In the genomic region with DNA sequence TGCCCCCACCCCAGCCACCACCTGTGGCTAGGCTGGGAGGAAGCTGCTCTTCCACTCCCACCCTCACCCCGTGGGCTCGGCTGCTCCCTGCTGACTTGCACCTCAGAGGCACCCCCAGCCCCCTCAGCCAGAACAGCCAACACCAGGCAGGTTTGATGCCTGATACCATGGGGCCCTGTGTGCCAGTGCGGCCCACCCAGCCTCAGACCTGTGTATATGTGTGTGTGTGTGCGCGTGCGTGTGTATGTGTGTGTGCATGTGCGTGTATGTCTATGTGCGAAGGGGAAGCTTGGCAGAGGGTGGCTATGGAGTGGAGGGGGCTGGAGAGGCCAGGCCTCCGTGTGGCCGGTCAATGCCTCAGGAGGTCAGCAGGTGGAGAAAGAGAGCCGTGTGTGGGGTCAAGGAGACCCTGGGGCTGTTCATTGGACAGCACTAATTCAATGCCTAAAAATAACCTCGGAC, we compare ENCODE assay signal across 10 cellular contexts. TPM values are rescaled to one million over a fixed set of nuclear protein-coding genes. Genes with fewer than 3 reads are reported as not detected.
DNase-seq lines count a peak whose midpoint lies in the region; ATAC-seq and TF ChIP-seq lines count a peak whose summit lies in the region.
"Had no signal": no experiment of that assay in that cellular context is flagged by ENCODE, and none has a peak within 500 bp of the region (broad histone marks: within the 10 kb centered on the region; RNA-seq: fewer than 3 reads in every experiment).

No MANE protein-coding gene starts in this region.

- TF ChIP-seq CTCF in C4-2B (conservative IDR thresholded peaks at IDR 0.05) (peak; percentile 67; the same call in 1 of the 2 replicates), mucosa of descending colon (IDR thresholded peaks at IDR 0.05) (no peak)

- peaks cover 7% of the 10 kb centered on the region for H3K4me1 ChIP-seq in mucosa of descending colon (ENCODE audit: low read depth)

- no peak overlapping the region for H3K27ac ChIP-seq in C4-2B

- H3K36me3 ChIP-seq in mucosa of descending colon (ENCODE audit: low read depth), result no peaks in the 10 kb centered on the region

- DNase-seq in KBM-7 (peak; percentile 64), cerebellar cortex (ENCODE audit: low spot score) (peak; percentile 77), mucosa of descending colon (peak in 2 of 3 donors; percentile 38 to 52), CD1c-positive myeloid dendritic cell (ENCODE audit: extremely low spot score) (no peak), ureter (ENCODE audit: low spot score) (no peak)
- DNase-seq in stimulated activated CD4-positive, alpha-beta T cell treated with anti-CD3 and anti-CD28 coated beads, Interleukin-4, amount 100 ng/mL, for 1 hour, result no peak
- DNase-seq: HCEC 1CT, natural killer cell had no signal

- no peaks in the 10 kb centered on the region for H3K9me3 ChIP-seq in mucosa of descending colon

- in situ Hi-C loops in KBM-7 (cut with MboI; ENCODE audit: low pct_unique_long_range_greater_than_20kb, low sequenced_read_pairs), result no loop called here

- ATAC-seq in mucosa of descending colon (peak; percentile 59), GM21423 (IDR thresholded peaks at IDR 0.05; ENCODE audit: unreplicated experiment) (no peak)

- H3K4me3 ChIP-seq in mucosa of descending colon, result no peak overlapping the region

- intact Hi-C loops in mucosa of descending colon (cut with DNase I, micrococcal nuclease), result no loop called here

RNA-seq across cellular contexts. Expression of gene DAB2IP, which starts 16.6 kb away (rescaled TPM):
- total RNA-seq in mucosa of descending colon (100 to 1,000 TPM; 109 to 157 (median 111) TPM), ureter (103 TPM)

Comparison
In these comparisons a context has a peak if more than half of its experiments do, and no peak if none do; other contexts are left out.
1. DNase-seq: peak in KBM-7 (single experiment), cerebellar cortex (single experiment) and mucosa of descending colon (2 of 3); none in CD1c-positive myeloid dendritic cell (single experiment), stimulated activated CD4-positive, alpha-beta T cell treated with anti-CD3 and anti-CD28 coated beads, Interleukin-4, amount 100 ng/mL, for 1 hour (single experiment) and ureter (single experiment).